8 cellular contexts compared by ENCODE assay signal in genomic region chr5:3330442-3330841, GRCh38.
"Had no signal": no experiment of that assay in that cellular context is flagged by ENCODE, and none has a peak within 500 bp of the region (broad histone marks: within the 10 kb centered on the region; RNA-seq: fewer than 3 reads in every experiment).

No MANE protein-coding gene starts in this region.

- H3K4me3 Mint-ChIP-seq: IgD-negative memory B cell had no signal

- H3K4me3 ChIP-seq: K562 had no signal

- H3K36me3 Mint-ChIP-seq: IgD-negative memory B cell had no signal

- H3K9ac ChIP-seq: KMS-11 had no signal

- H3K27ac ChIP-seq: HL-60, KMS-11 had no signal

- H3K27me3 Mint-ChIP-seq: IgD-negative memory B cell had no signal

- DNase-seq: IMR-90, KBM-7, KG1 had no signal

- H3K4me1 Mint-ChIP-seq: IgD-negative memory B cell had no signal

- ATAC-seq: HepG2, K562 had no signal

- H3K4me2 ChIP-seq: KMS-11 had no signal

- H3K27ac Mint-ChIP-seq: IgD-negative memory B cell had no signal
